In genomic region chr4:156158747-156159146, GRCh38 we compare ENCODE assay signal across 18 cellular contexts.
DNase-seq lines count a peak whose midpoint lies in the region; ATAC-seq lines count a peak whose summit lies in the region.
"Had no signal": no experiment of that assay in that cellular context is flagged by ENCODE, and none has a peak within 500 bp of the region (broad histone marks: within the 10 kb centered on the region; RNA-seq: fewer than 3 reads in every experiment).

No MANE protein-coding gene starts in this region.

- no peaks in the 10 kb centered on the region for H3K27me3 ChIP-seq in CD4-positive, alpha-beta memory T cell (ENCODE audit: insufficient read depth, low read length)
- H3K27me3 ChIP-seq: foreskin keratinocyte, testis had no signal

- no peaks in the 10 kb centered on the region for H3K4me1 Mint-ChIP-seq in CD4-positive, alpha-beta memory T cell
- H3K4me1 Mint-ChIP-seq: central memory CD8-positive, alpha-beta T cell had no signal

- ATAC-seq in GM18868 (IDR thresholded peaks at IDR 0.05; ENCODE audit: unreplicated experiment) (peak; percentile 95), GM21529 (IDR thresholded peaks at IDR 0.05; ENCODE audit: unreplicated experiment) (peak; percentile 92), HG03103 (IDR thresholded peaks at IDR 0.05; ENCODE audit: low read depth, unreplicated experiment) (peak; percentile 93)
- ATAC-seq: foreskin keratinocyte; lower lobe of right lung; natural killer cell treated with Interleukin-12 subunit alpha and Interleukin-12 subunit beta and Interleukin-15 and Interleukin-18, amount 100 ng/mL, for 72 hours had no signal

- no peaks in the 10 kb centered on the region for H3K36me3 Mint-ChIP-seq in CD4-positive, alpha-beta memory T cell
- H3K36me3 Mint-ChIP-seq: natural killer cell treated with Interleukin-12 subunit alpha and Interleukin-12 subunit beta and Interleukin-15 and Interleukin-18, amount 100 ng/mL, for 72 hours had no signal

- no peak overlapping the region for H3K27ac ChIP-seq in CD4-positive, alpha-beta memory T cell (ENCODE audit: low read depth, low read length)
- H3K27ac ChIP-seq: foreskin keratinocyte, lower lobe of right lung, testis had no signal

- DNase-seq in LoVo (ENCODE audit: low spot score) (no peak), pons (ENCODE audit: low spot score) (no peak), COLO829 (ENCODE audit: low spot score) (no peak)
- DNase-seq in CD4-positive, alpha-beta memory T cell, result no peak
- DNase-seq: C1 segment of cervical spinal cord, DND-41, foreskin keratinocyte, H7, lower lobe of right lung, NCI-H1694, NCI-H510A, retina, testis had no signal

- H3K9me3 Mint-ChIP-seq in CD4-positive, alpha-beta memory T cell, result no peaks in the 10 kb centered on the region
- H3K9me3 Mint-ChIP-seq: natural killer cell treated with Interleukin-12 subunit alpha and Interleukin-12 subunit beta and Interleukin-15 and Interleukin-18, amount 100 ng/mL, for 72 hours had no signal

- H3K27ac Mint-ChIP-seq in CD4-positive, alpha-beta memory T cell, result no peak overlapping the region
- H3K27ac Mint-ChIP-seq: natural killer cell treated with Interleukin-12 subunit alpha and Interleukin-12 subunit beta and Interleukin-15 and Interleukin-18, amount 100 ng/mL, for 72 hours had no signal

- no peaks in the 10 kb centered on the region for H3K4me1 ChIP-seq in CD4-positive, alpha-beta memory T cell (ENCODE audit: insufficient read depth, low read length)
- H3K4me1 ChIP-seq: foreskin keratinocyte, lower lobe of right lung, testis had no signal

- no peaks in the 10 kb centered on the region for H3K27me3 Mint-ChIP-seq in CD4-positive, alpha-beta memory T cell
- H3K27me3 Mint-ChIP-seq: central memory CD8-positive, alpha-beta T cell; natural killer cell treated with Interleukin-12 subunit alpha and Interleukin-12 subunit beta and Interleukin-15 and Interleukin-18, amount 100 ng/mL, for 72 hours had no signal

- no peak overlapping the region for H3K4me3 Mint-ChIP-seq in CD4-positive, alpha-beta memory T cell
- H3K4me3 Mint-ChIP-seq: central memory CD8-positive, alpha-beta T cell; natural killer cell treated with Interleukin-12 subunit alpha and Interleukin-12 subunit beta and Interleukin-15 and Interleukin-18, amount 100 ng/mL, for 72 hours had no signal

- no peak overlapping the region for H3K4me3 ChIP-seq in CD4-positive, alpha-beta memory T cell (ENCODE audit: low read length in 2 of 2)
- H3K4me3 ChIP-seq: lower lobe of right lung, testis had no signal

- POLR2A ChIA-PET in CD4-positive, alpha-beta memory T cell (lab: Charles Lee; ENCODE audit: partially characterized antibody), result no interaction called here

- CTCF ChIA-PET in CD4-positive, alpha-beta memory T cell (lab: Charles Lee; ENCODE audit: partially characterized antibody), result no interaction called here

- intact Hi-C loops in CD4-positive, alpha-beta memory T cell (cut with micrococcal nuclease), result no loop called here

- H3K9me3 ChIP-seq in CD4-positive, alpha-beta memory T cell (ENCODE audit: control insufficient read depth in 1 of 2, low read length in 2 of 2), result no peaks in the 10 kb centered on the region
- H3K9me3 ChIP-seq: lower lobe of right lung, testis had no signal

- H3K36me3 ChIP-seq in CD4-positive, alpha-beta memory T cell (ENCODE audit: insufficient read depth, low read length), result no peaks in the 10 kb centered on the region
- H3K36me3 ChIP-seq: lower lobe of right lung had no signal
